16 cellular contexts compared by ENCODE assay signal in genomic region chr10:117666965-117667364, GRCh38.
DNase-seq lines count a peak whose midpoint lies in the region; ATAC-seq and TF ChIP-seq lines count a peak whose summit lies in the region.
"Had no signal": no experiment of that assay in that cellular context is flagged by ENCODE, and none has a peak within 500 bp of the region (broad histone marks: within the 10 kb centered on the region; RNA-seq: fewer than 3 reads in every experiment).

No MANE protein-coding gene starts in this region.

- no peak for DNase-seq in stimulated activated naive CD8-positive, alpha-beta T cell treated with anti-CD3 and anti-CD28 coated beads, Interleukin-15, amount 100 ng/mL, for 72 hours
- no peak for DNase-seq in stimulated activated naive CD8-positive, alpha-beta T cell treated with anti-CD3 and anti-CD28 coated beads, Interleukin-15, Interleukin-2, amounts not matched to agents 100 U/mL and 50 U/mL, for 24 hours
- DNase-seq in neural progenitor cell (ENCODE audit: low spot score) (no peak), trophoblast cell (no peak), GM13976 (ENCODE audit: low spot score) (no peak)
- DNase-seq: Caco-2; CD4-positive, CD25-positive, alpha-beta regulatory T cell; CD8-positive, alpha-beta T cell; DMS153; DND-41; GOT3; HFFc6 had no signal

- no peaks in the 10 kb centered on the region for H3K9me3 Mint-ChIP-seq in stimulated activated naive CD8-positive, alpha-beta T cell treated with anti-CD3 and anti-CD28 coated beads, Interleukin-15, amount 100 ng/mL, for 72 hours
- H3K9me3 Mint-ChIP-seq in neural progenitor cell, result no peaks in the 10 kb centered on the region
- H3K9me3 Mint-ChIP-seq: CD4-positive, CD25-positive, alpha-beta regulatory T cell; CD8-positive, alpha-beta T cell had no signal

- H3K27me3 ChIP-seq in neural progenitor cell, result no peaks in the 10 kb centered on the region
- no peaks in the 10 kb centered on the region for H3K27me3 ChIP-seq in trophoblast cell (ENCODE audit: insufficient read depth, low read length)
- H3K27me3 ChIP-seq: BLaER1 had no signal

- H3K4me1 Mint-ChIP-seq in stimulated activated naive CD8-positive, alpha-beta T cell treated with anti-CD3 and anti-CD28 coated beads, Interleukin-15, amount 100 ng/mL, for 72 hours, result peaks cover 11% of the 10 kb centered on the region
- H3K4me1 Mint-ChIP-seq in neural progenitor cell, result peaks cover 7% of the 10 kb centered on the region
- H3K4me1 Mint-ChIP-seq: CD4-positive, CD25-positive, alpha-beta regulatory T cell had no signal

- no peak overlapping the region for H3K14ac ChIP-seq in trophoblast cell (ENCODE audit: low read length)

- no peaks in the 10 kb centered on the region for H3K79me1 ChIP-seq in trophoblast cell (ENCODE audit: low read length)

- H3K36me3 ChIP-seq in neural progenitor cell (no peaks in the 10 kb centered on the region), trophoblast cell (ENCODE audit: control insufficient read depth in 1 of 2, insufficient read depth in 2 of 2, low read length in 2 of 2) (no peaks in the 10 kb centered on the region)
- H3K36me3 ChIP-seq: BLaER1, HAP-1 had no signal

- H4K20me1 ChIP-seq in neural progenitor cell (ENCODE audit: low read depth), result no peaks in the 10 kb centered on the region
- H4K20me1 ChIP-seq: BLaER1 had no signal

- H3K4ac ChIP-seq in trophoblast cell (ENCODE audit: low read depth, low read length), result no peak overlapping the region

- H4K12ac ChIP-seq in trophoblast cell (ENCODE audit: low read depth, low read length), result no peak overlapping the region

- no peak overlapping the region for H3K9ac ChIP-seq in neural progenitor cell
- H3K9ac ChIP-seq in trophoblast cell (ENCODE audit: low read length), result no peak overlapping the region
- H3K9ac ChIP-seq: BLaER1 had no signal

- H2AK5ac ChIP-seq in trophoblast cell (ENCODE audit: low read length), result no peak overlapping the region

- H3K27me3 Mint-ChIP-seq in stimulated activated naive CD8-positive, alpha-beta T cell treated with anti-CD3 and anti-CD28 coated beads, Interleukin-15, amount 100 ng/mL, for 72 hours, result peaks cover 35% of the 10 kb centered on the region
- peaks cover 5% of the 10 kb centered on the region for H3K27me3 Mint-ChIP-seq in neural progenitor cell (ENCODE audit: insufficient read depth, low read depth)
- H3K27me3 Mint-ChIP-seq: CD4-positive, CD25-positive, alpha-beta regulatory T cell had no signal

- H3K4me3 Mint-ChIP-seq in stimulated activated naive CD8-positive, alpha-beta T cell treated with anti-CD3 and anti-CD28 coated beads, Interleukin-15, amount 100 ng/mL, for 72 hours, result no peak overlapping the region
- peak overlapping the region; percentile 13 for H3K4me3 Mint-ChIP-seq in neural progenitor cell
- H3K4me3 Mint-ChIP-seq: CD4-positive, CD25-positive, alpha-beta regulatory T cell; CD8-positive, alpha-beta T cell; HFFc6 had no signal

- in situ Hi-C loops in GM13976 (cut with MboI; ENCODE audit: low sequenced_read_pairs, unreplicated experiment), result no loop called here

- no peak overlapping the region for H4K91ac ChIP-seq in trophoblast cell (ENCODE audit: low read depth, low read length)

- no peaks in the 10 kb centered on the region for H3K36me3 Mint-ChIP-seq in neural progenitor cell
- H3K36me3 Mint-ChIP-seq: CD4-positive, CD25-positive, alpha-beta regulatory T cell; CD8-positive, alpha-beta T cell had no signal

- H3K27ac ChIP-seq in neural progenitor cell (no peak overlapping the region), trophoblast cell (ENCODE audit: low read depth, low read length) (no peak overlapping the region)
- H3K27ac ChIP-seq: BLaER1, C4-2B had no signal

- no peak overlapping the region for H4K8ac ChIP-seq in trophoblast cell (ENCODE audit: low read depth, low read length)

- no peak overlapping the region for H2BK12ac ChIP-seq in trophoblast cell (ENCODE audit: low read length)

- H3K23ac ChIP-seq in trophoblast cell (ENCODE audit: low read length), result peak overlapping the region; percentile 69

- H3K4me2 ChIP-seq in neural progenitor cell, result no peak overlapping the region
- no peak overlapping the region for H3K4me2 ChIP-seq in trophoblast cell (ENCODE audit: low read length)
- H3K4me2 ChIP-seq: BLaER1 had no signal

- no CpG with 5 or more reads among the region's 2 CpGs for WGBS in trophoblast cell (ENCODE audit: extremely low coverage, insufficient coverage, insufficient read length)

- no peak overlapping the region for H2BK5ac ChIP-seq in trophoblast cell (ENCODE audit: low read depth, low read length, poor library complexity)

- TF ChIP-seq CTCF in neural progenitor cell (IDR thresholded peaks at IDR 0.05) (no peak), GM13976 (IDR thresholded peaks at IDR 0.05; ENCODE audit: borderline replicate concordance, control extremely low read depth, extremely low read depth, insufficient read depth, missing control alignments) (no peak)

- H3K18ac ChIP-seq in trophoblast cell (ENCODE audit: low read length), result no peak overlapping the region

- H3F3A ChIP-seq in neural progenitor cell (ENCODE audit: low read depth), result no peaks in the 10 kb centered on the region

- peak overlapping the region; percentile 42 to 92 for H3K27ac Mint-ChIP-seq in stimulated activated naive CD8-positive, alpha-beta T cell treated with anti-CD3 and anti-CD28 coated beads, Interleukin-15, amount 100 ng/mL, for 72 hours
- H3K27ac Mint-ChIP-seq in neural progenitor cell, result no peak overlapping the region
- H3K27ac Mint-ChIP-seq: CD8-positive, alpha-beta T cell; HFFc6 had no signal

- H3K79me2 ChIP-seq in neural progenitor cell (ENCODE audit: low read depth), result no peaks in the 10 kb centered on the region
- no peaks in the 10 kb centered on the region for H3K79me2 ChIP-seq in trophoblast cell (ENCODE audit: control insufficient read depth, insufficient read depth, low read length, poor library complexity)

- H3K4me1 ChIP-seq in neural progenitor cell (no peaks in the 10 kb centered on the region), trophoblast cell (ENCODE audit: control insufficient read depth in 1 of 2, insufficient read depth in 2 of 2, low read length in 2 of 2) (peaks cover 0 to 4% of the 10 kb centered on the region in 2 experiments)
- H3K4me1 ChIP-seq: BLaER1, Caco-2, HAP-1 had no signal

- H3K4me3 ChIP-seq in neural progenitor cell (no peak overlapping the region), trophoblast cell (ENCODE audit: low read depth, low read length) (no peak overlapping the region)
- H3K4me3 ChIP-seq: BLaER1, HAP-1 had no signal

- H2AFZ ChIP-seq in neural progenitor cell (replicated peaks) (no peak overlapping the region), trophoblast cell (ENCODE audit: insufficient read depth, low read length, poor library complexity) (no peak overlapping the region)

- H2BK120ac ChIP-seq in trophoblast cell (ENCODE audit: insufficient read depth, low read length, poor library complexity), result no peak overlapping the region

- no peak for ATAC-seq in stimulated activated naive CD8-positive, alpha-beta T cell treated with anti-CD3 and anti-CD28 coated beads, Interleukin-15, amount 100 ng/mL, for 72 hours
- no peak for ATAC-seq in stimulated activated naive CD8-positive, alpha-beta T cell treated with anti-CD3 and anti-CD28 coated beads, Interleukin-15, Interleukin-2, amounts not matched to agents 100 U/mL and 50 U/mL, for 24 hours
- ATAC-seq in GM21717 (IDR thresholded peaks at IDR 0.05; ENCODE audit: unreplicated experiment), result no peak
- ATAC-seq: CD8-positive, alpha-beta T cell had no signal

- no peaks in the 10 kb centered on the region for H3K9me3 ChIP-seq in neural progenitor cell (ENCODE audit: low read depth)
- H3K9me3 ChIP-seq in trophoblast cell (ENCODE audit: insufficient read depth, low read depth, low read length), result no peaks in the 10 kb centered on the region
- H3K9me3 ChIP-seq: BLaER1, Caco-2, HAP-1 had no signal
